Comparison of ENCODE assay signal across 21 cellular contexts in genomic region chr3:134905647-134905935, GRCh38.
A peak's percentile ranks its signal among the peaks of the same experiment; 100 is the strongest.
DNase-seq lines count a peak whose midpoint lies in the region; ATAC-seq and TF ChIP-seq lines count a peak whose summit lies in the region.
"Had no signal": no experiment of that assay in that cellular context is flagged by ENCODE, and none has a peak within 500 bp of the region (broad histone marks: within the 10 kb centered on the region; RNA-seq: fewer than 3 reads in every experiment).

No MANE protein-coding gene starts in this region.

- peak overlapping the region; percentile 81 for H3K27ac ChIP-seq in DND-41 (ENCODE audit: low read length)
- H3K27ac ChIP-seq in KMS-11 = peak overlapping the region; percentile 87; the same call in 1 of the 2 replicates
- H3K27ac ChIP-seq: A549; BLaER1 treated with 17β-estradiol and CSF1 and Interleukin-3, amounts not matched to agents 10 nM and 100 nM had no signal

- DNase-seq in DND-41 (no peak), cerebellar cortex (ENCODE audit: low spot score) (peak; percentile 95), mesenteric fat pad (ENCODE audit: low spot score) (peak; percentile 28), T-helper 2 cell (no peak)
- DNase-seq in activated CD4-positive, alpha-beta T cell treated with anti-CD3 and anti-CD28 coated beads, Interleukin-2, amount 10 ng/mL, durations not matched to agents 7 days and 5 days = no peak
- DNase-seq in activated CD4-positive, alpha-beta T cell treated with anti-CD3 and anti-CD28 coated beads for 4 hours = no peak
- DNase-seq: 8988T; AML-193; BE2C; CD4-positive, alpha-beta T cell; CD8-positive, alpha-beta memory T cell; DMS 273 treated with DMSO at 0.1 percent for 48 hours; DMS79; GOT3 had no signal

- ATAC-seq in DND-41 (ENCODE audit: insufficient read depth, low read depth) (no peak), GM18870 (IDR thresholded peaks at IDR 0.05; ENCODE audit: unreplicated experiment) (no peak)
- ATAC-seq: A549 had no signal

- peaks cover 9% of the 10 kb centered on the region for H3K4me1 Mint-ChIP-seq in activated CD4-positive, alpha-beta T cell treated with anti-CD3 and anti-CD28 coated beads, Interleukin-2, amount 10 ng/mL, durations not matched to agents 7 days and 5 days

- CTCF ChIA-PET in activated CD4-positive, alpha-beta T cell treated with anti-CD3 and anti-CD28 coated beads, Interleukin-2, amount 10 ng/mL, durations not matched to agents 7 days and 5 days (lab: Charles Lee) = no interaction called here

- no peak overlapping the region for H3K27ac Mint-ChIP-seq in activated CD4-positive, alpha-beta T cell treated with anti-CD3 and anti-CD28 coated beads, Interleukin-2, amount 10 ng/mL, durations not matched to agents 7 days and 5 days
- H3K27ac Mint-ChIP-seq: CD14-positive monocyte; CD4-positive, alpha-beta T cell; CD8-positive, alpha-beta memory T cell; HFFc6 had no signal

- H3K4me2 ChIP-seq in DND-41 (ENCODE audit: insufficient read depth, low read length) (peak overlapping the region; percentile 52; the same call in 1 of the 2 replicates), KMS-11 (peak overlapping the region; percentile 97)
- H3K4me2 ChIP-seq: A549 had no signal

- H3K9me3 ChIP-seq in DND-41 (ENCODE audit: insufficient read depth, low read length, severe bottlenecking) = no peaks in the 10 kb centered on the region
- H3K9me3 ChIP-seq: A549; BE2C; BLaER1 treated with 17β-estradiol and CSF1 and Interleukin-3, amounts not matched to agents 10 nM and 100 nM; HAP-1 had no signal

- no peaks in the 10 kb centered on the region for H4K20me1 ChIP-seq in DND-41 (ENCODE audit: insufficient read depth, low read length)
- no peaks in the 10 kb centered on the region for H4K20me1 ChIP-seq in KMS-11 (ENCODE audit: insufficient read depth)
- H4K20me1 ChIP-seq: BLaER1 treated with 17β-estradiol and CSF1 and Interleukin-3, amounts not matched to agents 10 nM and 100 nM had no signal

- POLR2A ChIA-PET in activated CD4-positive, alpha-beta T cell treated with anti-CD3 and anti-CD28 coated beads, Interleukin-2, amount 10 ng/mL, durations not matched to agents 7 days and 5 days (lab: Charles Lee) = no interaction called here

- peaks cover 46% of the 10 kb centered on the region for H3K4me1 ChIP-seq in DND-41 (ENCODE audit: insufficient read depth, low read length)
- H3K4me1 ChIP-seq in KMS-11 (ENCODE audit: low read depth, poor library complexity, severe bottlenecking) = peaks cover 59% of the 10 kb centered on the region
- H3K4me1 ChIP-seq: A549, HAP-1 had no signal

- no peaks in the 10 kb centered on the region for H3K9me3 Mint-ChIP-seq in activated CD4-positive, alpha-beta T cell treated with anti-CD3 and anti-CD28 coated beads, Interleukin-2, amount 10 ng/mL, durations not matched to agents 7 days and 5 days
- H3K9me3 Mint-ChIP-seq: CD14-positive monocyte; CD4-positive, alpha-beta T cell; HFFc6 had no signal

- no peaks in the 10 kb centered on the region for H3K36me3 ChIP-seq in DND-41 (ENCODE audit: insufficient read depth, low read length)
- no peaks in the 10 kb centered on the region for H3K36me3 ChIP-seq in KMS-11 (ENCODE audit: insufficient read depth)
- H3K36me3 ChIP-seq: BE2C; BLaER1 treated with 17β-estradiol and CSF1 and Interleukin-3, amounts not matched to agents 10 nM and 100 nM; HAP-1 had no signal

- H3K4me3 ChIP-seq in DND-41 (ENCODE audit: low read depth in 1 of 2, low read length in 2 of 2) = no peak overlapping the region
- H3K4me3 ChIP-seq in KMS-11 (IDR thresholded peaks at IDR 0.05; ENCODE audit: insufficient read depth, low read depth, low read length) = no peak overlapping the region
- H3K4me3 ChIP-seq: A549; BLaER1 treated with 17β-estradiol and CSF1 and Interleukin-3, amounts not matched to agents 10 nM and 100 nM; HAP-1 had no signal

- no peaks in the 10 kb centered on the region for H3K36me3 Mint-ChIP-seq in activated CD4-positive, alpha-beta T cell treated with anti-CD3 and anti-CD28 coated beads, Interleukin-2, amount 10 ng/mL, durations not matched to agents 7 days and 5 days (ENCODE audit: low read depth)
- H3K36me3 Mint-ChIP-seq: CD14-positive monocyte; CD8-positive, alpha-beta memory T cell had no signal

- H3K79me2 ChIP-seq in DND-41 (ENCODE audit: insufficient read depth, low read length) (no peaks in the 10 kb centered on the region), KMS-11 (ENCODE audit: insufficient read depth, low read depth) (peaks cover 7% of the 10 kb centered on the region; the same call in 1 of the 2 replicates)

- no peak overlapping the region for H3K9ac ChIP-seq in DND-41 (ENCODE audit: low read depth, low read length)
- peak overlapping the region; percentile 59; the same call in 1 of the 2 replicates for H3K9ac ChIP-seq in KMS-11
- H3K9ac ChIP-seq: BLaER1 treated with 17β-estradiol and CSF1 and Interleukin-3, amounts not matched to agents 10 nM and 100 nM had no signal

- no peaks in the 10 kb centered on the region for H3K27me3 ChIP-seq in DND-41 (ENCODE audit: insufficient read depth, low read length, poor library complexity)
- no peaks in the 10 kb centered on the region for H3K27me3 ChIP-seq in KMS-11 (ENCODE audit: insufficient read depth, low read depth)
- H3K27me3 ChIP-seq: BE2C; BLaER1 treated with 17β-estradiol and CSF1 and Interleukin-3, amounts not matched to agents 10 nM and 100 nM had no signal

- H2AFZ ChIP-seq in DND-41 (ENCODE audit: low read depth, low read length) (no peak overlapping the region), KMS-11 (ENCODE audit: low read depth) (no peak overlapping the region)

- H3K4me3 Mint-ChIP-seq in activated CD4-positive, alpha-beta T cell treated with anti-CD3 and anti-CD28 coated beads, Interleukin-2, amount 10 ng/mL, durations not matched to agents 7 days and 5 days = no peak overlapping the region
- H3K4me3 Mint-ChIP-seq: CD14-positive monocyte; CD4-positive, alpha-beta T cell; CD8-positive, alpha-beta memory T cell; HFFc6 had no signal

- no peak for TF ChIP-seq CTCF in DND-41 (IDR thresholded peaks at IDR 0.05; ENCODE audit: borderline replicate concordance, extremely low read depth, low read length, poor library complexity, severe bottlenecking)
- no peak for TF ChIP-seq CTCF in KMS-11 (conservative IDR thresholded peaks at IDR 0.05; ENCODE audit: low read depth, low read length)

- peaks cover 11% of the 10 kb centered on the region for H3K27me3 Mint-ChIP-seq in activated CD4-positive, alpha-beta T cell treated with anti-CD3 and anti-CD28 coated beads, Interleukin-2, amount 10 ng/mL, durations not matched to agents 7 days and 5 days
- H3K27me3 Mint-ChIP-seq: CD4-positive, alpha-beta T cell had no signal

Comparison
In these comparisons a context has a peak if more than half of its experiments do, and no peak if none do; other contexts are left out.
1. DNase-seq: peak in cerebellar cortex (single experiment) and mesenteric fat pad (single experiment); none in DND-41 (single experiment), T-helper 2 cell (0 of 5), activated CD4-positive, alpha-beta T cell treated with anti-CD3 and anti-CD28 coated beads, Interleukin-2, amount 10 ng/mL, durations not matched to agents 7 days and 5 days (single experiment) and activated CD4-positive, alpha-beta T cell treated with anti-CD3 and anti-CD28 coated beads for 4 hours (0 of 2).